In genomic region chr6:1007159-1007558, GRCh38 we compare ENCODE assay signal across 7 cellular contexts.
"Had no signal": no experiment of that assay in that cellular context is flagged by ENCODE, and none has a peak within 500 bp of the region (broad histone marks: within the 10 kb centered on the region; RNA-seq: fewer than 3 reads in every experiment).

No MANE protein-coding gene starts in this region.

- H3K36me3 Mint-ChIP-seq: IgD-negative memory B cell had no signal

- H3K4me3 Mint-ChIP-seq: IgD-negative memory B cell had no signal

- H3K27ac ChIP-seq: HL-60 had no signal

- H3K4me1 Mint-ChIP-seq: IgD-negative memory B cell had no signal

- H3K27ac Mint-ChIP-seq: IgD-negative memory B cell had no signal

- DNase-seq: IMR-90, KBM-7 had no signal

- FAIRE-seq: HepG2, HTR-8/SVneo, K562 had no signal

- H3K9me3 Mint-ChIP-seq: IgD-negative memory B cell had no signal

- H3K4me3 ChIP-seq: K562 had no signal
